In genomic region chr1:207006914-207007313, GRCh38 we compare ENCODE assay signal across 1 cellular context.
TF ChIP-seq lines count a peak whose summit lies in the region.

No MANE protein-coding gene starts in this region.

TF ChIP-seq in A549, 52 proteins besides CTCF, POLR2A, EP300 and RAD21:
- TF ChIP-seq BHLHE40 (IDR thresholded peaks at IDR 0.05; ENCODE audit: low read depth, low read length) (no peak), HMGXB4 (CRISPR knock-in tag; IDR thresholded peaks at IDR 0.05; ENCODE audit: borderline replicate concordance) (no peak), HOXB13 (CRISPR knock-in tag; IDR thresholded peaks at IDR 0.05; ENCODE audit: low read depth) (0 out of 2 replicates have a peak, but pooled peaks have one; percentile 14), CEBPB (IDR thresholded peaks at IDR 0.05) (no peak), ZNF302 (CRISPR knock-in tag; IDR thresholded peaks at IDR 0.05) (0 out of 2 replicates have a peak, but pooled peaks have one; percentile 67), RARB (CRISPR knock-in tag; IDR thresholded peaks at IDR 0.05) (0 out of 2 replicates have a peak, but pooled peaks have one; percentile 48)
TF ChIP-seq in A549: peak in this region for 3.
